Comparison of ENCODE assay signal across 14 cellular contexts in the genomic region with DNA sequence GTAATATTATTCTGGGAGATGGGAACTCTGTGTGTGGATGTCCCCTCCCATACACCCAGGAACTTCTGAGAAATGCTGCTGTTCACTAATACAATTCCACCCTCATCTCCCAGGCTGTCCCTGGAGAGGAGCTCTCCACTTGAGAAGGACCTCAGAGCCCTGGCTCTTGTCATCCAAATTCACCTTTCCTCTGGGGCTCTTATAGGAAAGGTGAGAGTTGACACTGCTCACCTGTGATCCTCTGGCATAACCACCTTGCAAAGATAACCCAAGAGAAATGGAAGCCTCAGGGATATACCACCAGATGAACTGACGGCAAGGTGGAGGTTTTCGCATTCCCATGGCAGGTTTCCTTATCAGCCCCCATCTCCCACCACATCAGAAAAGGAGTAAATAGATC. TPM values are rescaled to one million over a fixed set of nuclear protein-coding genes. Genes with fewer than 3 reads are reported as not detected.
DNase-seq lines count a peak whose midpoint lies in the region; ATAC-seq and TF ChIP-seq lines count a peak whose summit lies in the region.
"Had no signal": no experiment of that assay in that cellular context is flagged by ENCODE, and none has a peak within 500 bp of the region (broad histone marks: within the 10 kb centered on the region; RNA-seq: fewer than 3 reads in every experiment).

No MANE protein-coding gene starts in this region.

- peak overlapping the region; percentile 80; the same call in 1 of the 2 replicates for H4K5ac ChIP-seq in IMR-90 (ENCODE audit: low read depth, low read length)

- no peaks in the 10 kb centered on the region for H4K20me1 ChIP-seq in IMR-90 (ENCODE audit: insufficient read depth, low read length)
- H4K20me1 ChIP-seq in fibroblast of lung (ENCODE audit: control insufficient read depth, extremely low read depth, insufficient read depth, low read length), result no peaks in the 10 kb centered on the region

- peak overlapping the region; percentile 84 for H2AK5ac ChIP-seq in IMR-90 (ENCODE audit: low read depth, low read length)

- no peak overlapping the region for H3K4me2 ChIP-seq in IMR-90 (ENCODE audit: low read depth, low read length)
- H3K4me2 ChIP-seq in fibroblast of lung (ENCODE audit: extremely low read depth, insufficient read depth, low read length), result no peak overlapping the region

- no peak overlapping the region; the same call in 1 of the 2 replicates for H3K56ac ChIP-seq in IMR-90 (ENCODE audit: extremely low read depth, insufficient read depth, low read length)

- H3K27ac ChIP-seq in left ventricle myocardium inferior (replicated peaks) (peak overlapping the region; percentile 88), IMR-90 (ENCODE audit: insufficient read depth, low read length) (peak overlapping the region; percentile 10), fibroblast of lung (ENCODE audit: insufficient read depth, low read length) (peak overlapping the region; percentile 60), transverse colon (peak overlapping the region in 3 of 4 donors; percentile 3 to 25 (median 23))
- H3K27ac ChIP-seq: colonic mucosa, sigmoid colon had no signal

- H2BK20ac ChIP-seq in IMR-90 (ENCODE audit: low read depth, low read length), result peak overlapping the region; percentile 65; the same call in 1 of the 2 replicates

- no TSS peak for BruUV-seq in IMR-90 (replicated peaks; lab: Mats Ljungman, UMichigan)

- peak overlapping the region; percentile 34; the same call in 1 of the 2 replicates for H3K14ac ChIP-seq in IMR-90 (replicated peaks; ENCODE audit: low read depth, low read length)

- H3K4me3 ChIP-seq in left ventricle myocardium inferior (no peak overlapping the region), IMR-90 (ENCODE audit: insufficient read depth, low read depth, low read length) (no peak overlapping the region), fibroblast of lung (replicated peaks in 1 of 4; ENCODE audit: control extremely low read depth in 1 of 4, insufficient read depth in 1 of 4, low read depth in 3 of 4, low read length in 4 of 4) (no peak overlapping the region), transverse colon (no peak overlapping the region)
- H3K4me3 ChIP-seq: colonic mucosa, sigmoid colon had no signal

- H4K91ac ChIP-seq in IMR-90 (ENCODE audit: insufficient read depth, low read depth, low read length), result peak overlapping the region; percentile 45; the same call in 1 of the 2 replicates

- TF ChIP-seq POLR2A in IMR-90 (IDR thresholded peaks at IDR 0.05; ENCODE audit: low read depth, low read length), result no peak
- no peak for TF ChIP-seq POLR2A in transverse colon (IDR thresholded peaks at IDR 0.05)

- intact Hi-C loops in left ventricle myocardium inferior (cut with micrococcal nuclease) (no loop called here), cardiac septum (cut with DNase I) (no loop called here), IMR-90 (cut with micrococcal nuclease) (loop anchor here (5.0 kb wide), 1 partner anchor 71 kb away; no protein-coding TSS in a partner anchor), transverse colon (cut with DNase I; ENCODE audit: low total_unique reads) (loop anchor here (10.0 kb wide), 1 partner anchor 184 kb away; no protein-coding TSS in a partner anchor)

- in situ Hi-C loops in IMR-90 (cut with MboI; ENCODE audit: low sequenced_read_pairs) (loop anchor here (5.0 kb wide), 1 partner anchor 216 kb away; no protein-coding TSS in a partner anchor), transverse colon (cut with MboI; ENCODE audit: low pct_ligation_motif_present in 1 of 4, low pct_unique_long_range_greater_than_20kb in 1 of 4, low sequenced_read_pairs in 3 of 4) (loop anchor here in 1 of 4 donors (10.0 kb wide), 1 partner anchor 214 kb away; no protein-coding TSS in a partner anchor)

- CTCF ChIA-PET in IMR-90 (lab: Yijun Ruan, JAX), result interaction anchor here (0.6 to 3.3 kb wide), 4 partner anchors 219 to 355 kb away, joined by 3 to 26 read pairs (median 4); no protein-coding TSS in a partner anchor

- H3K36me3 ChIP-seq in left ventricle myocardium inferior, result no peaks in the 10 kb centered on the region
- H3K36me3 ChIP-seq in IMR-90 (ENCODE audit: control insufficient read depth, insufficient read depth, low read length), result no peaks in the 10 kb centered on the region
- H3K36me3 ChIP-seq in fibroblast of lung (ENCODE audit: control insufficient read depth, insufficient read depth, low read length), result no peaks in the 10 kb centered on the region
- no peaks in the 10 kb centered on the region for H3K36me3 ChIP-seq in transverse colon
- H3K36me3 ChIP-seq: BE2C, colonic mucosa, sigmoid colon had no signal

- H3K9me3 ChIP-seq in left ventricle myocardium inferior (replicated peaks), result no peaks in the 10 kb centered on the region
- H3K9me3 ChIP-seq in IMR-90 (ENCODE audit: control insufficient read depth, insufficient read depth, low read length), result no peaks in the 10 kb centered on the region
- H3K9me3 ChIP-seq in fibroblast of lung (ENCODE audit: control insufficient read depth, insufficient read depth, low read depth, low read length), result no peaks in the 10 kb centered on the region
- H3K9me3 ChIP-seq in transverse colon, result no peaks in the 10 kb centered on the region
- H3K9me3 ChIP-seq: BE2C, colonic mucosa, sigmoid colon had no signal

- no peaks in the 10 kb centered on the region for H3K79me2 ChIP-seq in fibroblast of lung (ENCODE audit: control insufficient read depth, insufficient read depth, low read length)

- H3K4me1 ChIP-seq in left ventricle myocardium inferior (peaks cover 31% of the 10 kb centered on the region), IMR-90 (ENCODE audit: control insufficient read depth, insufficient read depth, low read length) (peaks cover 8% of the 10 kb centered on the region), fibroblast of lung (ENCODE audit: control insufficient read depth, extremely low read depth, insufficient read depth, low read length) (peaks cover 3% of the 10 kb centered on the region), transverse colon (peaks cover 0 to 9% (median 6%) of the 10 kb centered on the region in 4 donors)

- peak overlapping the region; percentile 29 for H3K4ac ChIP-seq in IMR-90 (ENCODE audit: low read depth, low read length)

- no peak for DNase-seq in left ventricle myocardium inferior
- DNase-seq in cardiac septum (ENCODE audit: low spot score), result no peak
- no peak for DNase-seq in IMR-90
- DNase-seq in fibroblast of lung (ENCODE audit: low read depth in 2 of 2), result no peak
- no peak for DNase-seq in transverse colon
- no peak for DNase-seq in NCI-H2107 (lab: John Stamatoyannopoulos, UW)
- DNase-seq: BE2C, colonic mucosa, GDM1, NCI-H1105, NCI-H524 treated with DMSO at 0.1 percent for 48 hours, occipital lobe, sigmoid colon had no signal

- TF ChIP-seq RAD21 in IMR-90 (IDR thresholded peaks at IDR 0.05; ENCODE audit: low read length), result no peak

- peak overlapping the region; percentile 19 to 74; a peak in 3 of 4 replicates for H4K8ac ChIP-seq in IMR-90 (ENCODE audit: low read depth in 2 of 2, low read length in 2 of 2)

- WGBS in IMR-90 (ENCODE audit: extremely low coverage in 2 of 2, insufficient read length in 1 of 2), 2 experiments, result no CpG with 5 or more reads among the region's 2 CpGs
- WGBS in transverse colon (ENCODE audit: low coverage in 1 of 2), 2 donors, result 100% methylated on average over 2 of the region's 2 CpGs; no CpG with 5 or more reads in 1 of the 2 donors

- peak overlapping the region; percentile 66 for H3K18ac ChIP-seq in IMR-90 (ENCODE audit: low read depth, low read length)

- H2AK9ac ChIP-seq in IMR-90 (replicated peaks; ENCODE audit: low read depth, low read length, poor library complexity), result no peak overlapping the region

- no peak overlapping the region for H3K23ac ChIP-seq in IMR-90 (ENCODE audit: low read depth, low read length)

- dilution Hi-C loops in IMR-90 (cut with HindIII; ENCODE audit: low sequenced_read_pairs, unreplicated experiment), result no loop called here

- no peak for TF ChIP-seq EP300 in transverse colon (IDR thresholded peaks at IDR 0.05; ENCODE audit: low read depth)

- H3K79me1 ChIP-seq in IMR-90 (ENCODE audit: low read depth in 1 of 2, low read length in 2 of 2), result no peaks in the 10 kb centered on the region

- H3K27me3 ChIP-seq in left ventricle myocardium inferior (ENCODE audit: low read depth), result peaks cover 7% of the 10 kb centered on the region
- H3K27me3 ChIP-seq in IMR-90 (ENCODE audit: control insufficient read depth, insufficient read depth, low read length), result no peaks in the 10 kb centered on the region
- no peaks in the 10 kb centered on the region for H3K27me3 ChIP-seq in fibroblast of lung (ENCODE audit: control insufficient read depth, insufficient read depth, low read length)
- H3K27me3 ChIP-seq in transverse colon, result no peaks in the 10 kb centered on the region
- H3K27me3 ChIP-seq: BE2C, colonic mucosa, sigmoid colon had no signal

- TF ChIP-seq CTCF in left ventricle myocardium inferior (IDR thresholded peaks at IDR 0.05; ENCODE audit: borderline replicate concordance) (no peak), IMR-90 (conservative IDR thresholded peaks at IDR 0.05; ENCODE audit: low read depth, low read length) (no peak), fibroblast of lung (conservative IDR thresholded peaks at IDR 0.05 in 1 of 2, IDR thresholded peaks at IDR 0.05 in 1 of 2; ENCODE audit: low read depth in 1 of 2, low read length in 2 of 2) (no peak), transverse colon (IDR thresholded peaks at IDR 0.05) (no peak)

- H2BK15ac ChIP-seq in IMR-90 (ENCODE audit: low read depth, low read length), result peak overlapping the region; percentile 53

- POLR2A ChIA-PET in IMR-90 (lab: Charles Lee; ENCODE audit: unreplicated experiment), result no interaction called here

- H3K9me1 ChIP-seq in IMR-90 (ENCODE audit: insufficient read depth, low read length), result peaks cover 19% of the 10 kb centered on the region

- H3K9ac ChIP-seq in IMR-90 (ENCODE audit: low read depth, low read length), result no peak overlapping the region
- H3K9ac ChIP-seq in fibroblast of lung (ENCODE audit: insufficient read depth, low read length), result no peak overlapping the region

- ATAC-seq in IMR-90 (ENCODE audit: low read depth) (no peak), HG03432 (IDR thresholded peaks at IDR 0.05; ENCODE audit: unreplicated experiment) (no peak)

- H2BK5ac ChIP-seq in IMR-90 (ENCODE audit: low read depth, low read length, poor library complexity, severe bottlenecking), result no peak overlapping the region

- H2AFZ ChIP-seq in IMR-90 (replicated peaks; ENCODE audit: low read length, poor library complexity), result peak overlapping the region; percentile 81
- no peak overlapping the region for H2AFZ ChIP-seq in fibroblast of lung (ENCODE audit: low read length)

- peak overlapping the region; percentile 79 for H2BK120ac ChIP-seq in IMR-90 (ENCODE audit: low read depth, low read length)

RNA-seq across cellular contexts. Expression of gene IL1RL2, which starts 52.0 kb away (rescaled TPM):
- total RNA-seq in left ventricle myocardium inferior, result 0.30 TPM
- 0.35 TPM for total RNA-seq in cardiac septum
- 0.28 and 0.36 TPM in 2 replicates for total RNA-seq in IMR-90 (2012; rRNA removed)
- polyA plus RNA-seq in IMR-90 (2012; rRNA removed), result 0.09 and 0.26 TPM in 2 replicates
- polyA plus RNA-seq in IMR-90 (2012; cell fraction: cytosol; rRNA removed), result 0.03 and 0.08 TPM in 2 replicates
- 0.18 and 0.71 TPM in 2 replicates for polyA plus RNA-seq in IMR-90 (2012; cell fraction: nucleus; rRNA removed; ENCODE audit: low replicate concordance)
- 2.6 and 3.1 TPM in 2 replicates for total RNA-seq in fibroblast of lung
- 0.28 and 0.66 TPM in 2 replicates for polyA plus RNA-seq in fibroblast of lung
- 0.36 and 0.85 TPM in 2 replicates for polyA plus RNA-seq in fibroblast of lung (2012)
- not detected in 2 replicates for polyA minus RNA-seq in fibroblast of lung (ENCODE audit: low replicate concordance)
- 1 to 10 TPM in 2 of 4 donors, not detected in 2; 1.5 to 1.9 TPM for total RNA-seq in transverse colon

Comparison
In these comparisons a context has a peak if more than half of its experiments do, and no peak if none do; other contexts are left out.
1. H3K27ac ChIP-seq: peak in every context shown above with its lines; median percentile 88 in left ventricle myocardium inferior; 60 in fibroblast of lung; 23 in transverse colon; 10 in IMR-90.
2. intact Hi-C loops: an anchor here in IMR-90 (5.0 kb wide) and transverse colon (10.0 kb wide); none called in left ventricle myocardium inferior and cardiac septum.